ENCODE assay signal across 8 cellular contexts in genomic region chr1:111990026-111990877, GRCh38. TPM values are rescaled to one million over a fixed set of nuclear protein-coding genes. Genes with fewer than 3 reads are reported as not detected.
DNase-seq lines count a peak whose midpoint lies in the region; TF ChIP-seq lines count a peak whose summit lies in the region.

No MANE protein-coding gene starts in this region.

- H3K23ac ChIP-seq in mesenchymal stem cell (ENCODE audit: low read length in 2 of 2): peak overlapping the region in 1 of 2 experiments; percentile 60

- peak overlapping the region; percentile 46 to 73 for H3K9ac ChIP-seq in colonic mucosa (ENCODE audit: low read depth in 2 of 2, low read length in 2 of 2)
- H3K9ac ChIP-seq in mesenchymal stem cell (ENCODE audit: low read length): no peak overlapping the region

- H3K4me3 ChIP-seq in colonic mucosa (peak overlapping the region; percentile 52), mesenchymal stem cell (ENCODE audit: insufficient read depth in 1 of 2, low read depth in 1 of 2, low read length in 2 of 2) (peak overlapping the region; percentile 46 to 70), tibial nerve (peak overlapping the region; percentile 31 to 69 (median 53))

- H3K4ac ChIP-seq in mesenchymal stem cell (ENCODE audit: low read depth in 1 of 2, low read length in 2 of 2): no peak overlapping the region

- H3K27ac ChIP-seq in colonic mucosa (peak overlapping the region; percentile 47), mesenchymal stem cell (ENCODE audit: low read length, poor library complexity, severe bottlenecking) (no peak overlapping the region), tibial nerve (peak overlapping the region in 2 of 4 donors; percentile 42 to 61)

- no peak overlapping the region for H4K8ac ChIP-seq in mesenchymal stem cell (ENCODE audit: low read length)

- no peak for TF ChIP-seq EP300 in tibial nerve (IDR thresholded peaks at IDR 0.05)

- H2BK12ac ChIP-seq in mesenchymal stem cell (ENCODE audit: low read length in 2 of 2): no peak overlapping the region

- H2AK5ac ChIP-seq in mesenchymal stem cell (ENCODE audit: low read length, severe bottlenecking): no peak overlapping the region

- H3K4me1 ChIP-seq in colonic mucosa: no peaks in the 10 kb centered on the region
- H3K4me1 ChIP-seq in mesenchymal stem cell (ENCODE audit: control insufficient read depth, insufficient read depth, low read depth, low read length): peaks cover 22% of the 10 kb centered on the region
- H3K4me1 ChIP-seq in tibial nerve: peaks cover 0 to 33% (median 10%) of the 10 kb centered on the region in 4 donors

- DNase-seq in DMS79 (lab: John Stamatoyannopoulos, UW): peak; percentile 36
- DNase-seq in NCI-H2171 (lab: John Stamatoyannopoulos, UW): peak; percentile 21
- peak; percentile 37 for DNase-seq in colonic mucosa
- peak; percentile 10 for DNase-seq in mesenchymal stem cell
- no peak for DNase-seq in tibial nerve (ENCODE audit: low spot score in 2 of 2)
- DNase-seq in stimulated activated CD4-positive, alpha-beta T cell treated with anti-CD3 and anti-CD28 coated beads, Interleukin-12 subunit alpha, Interleukin-12 subunit beta, amount 100 ng/mL, for 4 hours: no peak
- DNase-seq in GOT3 (lab: John Stamatoyannopoulos, UW): no peak
- no peak for DNase-seq in SIG-M5 (lab: John Stamatoyannopoulos, UW)

- TF ChIP-seq CTCF in colonic mucosa (IDR thresholded peaks at IDR 0.05) (no peak), tibial nerve (IDR thresholded peaks at IDR 0.05) (no peak)

- H3K14ac ChIP-seq in mesenchymal stem cell (ENCODE audit: low read length in 2 of 2): peak overlapping the region in 1 of 2 experiments; percentile 56

- no peak for TF ChIP-seq POLR2A in tibial nerve (IDR thresholded peaks at IDR 0.05)

- no peak overlapping the region for H2BK5ac ChIP-seq in mesenchymal stem cell (ENCODE audit: low read depth, low read length, poor library complexity, severe bottlenecking)

- peak overlapping the region in 1 of 2 experiments; percentile 22 for H3K18ac ChIP-seq in mesenchymal stem cell (ENCODE audit: low read depth in 1 of 2, low read length in 2 of 2)

- H2BK15ac ChIP-seq in mesenchymal stem cell (ENCODE audit: low read depth, poor library complexity, severe bottlenecking): no peak overlapping the region

- intact Hi-C loops in colonic mucosa (cut with DNase I): no loop called here

- H3K27me3 ChIP-seq in colonic mucosa (peaks cover 25% of the 10 kb centered on the region), mesenchymal stem cell (ENCODE audit: control insufficient read depth in 1 of 2, insufficient read depth in 1 of 2, low read length in 2 of 2) (peaks cover 81 to 84% of the 10 kb centered on the region in 2 experiments), tibial nerve (peaks cover 0 to 8% of the 10 kb centered on the region in 2 donors)

- H3K4me2 ChIP-seq in mesenchymal stem cell (ENCODE audit: low read length, poor library complexity, severe bottlenecking): peak overlapping the region; percentile 95

- no peak overlapping the region for H4K91ac ChIP-seq in mesenchymal stem cell (ENCODE audit: low read length)

- H3K9me3 ChIP-seq in colonic mucosa (no peaks in the 10 kb centered on the region), mesenchymal stem cell (ENCODE audit: control insufficient read depth, low read length) (no peaks in the 10 kb centered on the region), tibial nerve (no peaks in the 10 kb centered on the region)

- no peak overlapping the region for H2AFZ ChIP-seq in mesenchymal stem cell (ENCODE audit: low read depth, low read length)

- no peak overlapping the region for H2BK120ac ChIP-seq in mesenchymal stem cell (ENCODE audit: low read depth, low read length)

- H3K36me3 ChIP-seq in colonic mucosa: no peaks in the 10 kb centered on the region
- no peaks in the 10 kb centered on the region for H3K36me3 ChIP-seq in mesenchymal stem cell (ENCODE audit: control insufficient read depth in 1 of 2, insufficient read depth in 2 of 2, low read depth in 1 of 2, low read length in 2 of 2)
- H3K36me3 ChIP-seq in tibial nerve: no peaks in the 10 kb centered on the region

- WGBS in mesenchymal stem cell: 5% methylated on average over 65 of the region's 72 CpGs
- 1% methylated on average over 52 to 65 of the region's 72 CpGs for WGBS in tibial nerve, 2 donors

- no peaks in the 10 kb centered on the region for H3K79me1 ChIP-seq in mesenchymal stem cell (replicated peaks; ENCODE audit: low read length, poor library complexity, severe bottlenecking)

RNA-seq across cellular contexts. Expression of gene KCND3, which starts 0.8 kb away (rescaled TPM):
- 1 to 10 TPM in 1 of 2 donors, under 1 TPM in 1; 0.94 to 3.5 TPM for total RNA-seq in colonic mucosa
- 0.18 TPM for polyA plus RNA-seq in mesenchymal stem cell (2013, experiment 1 of 2)
- polyA plus RNA-seq in mesenchymal stem cell (2013, experiment 2 of 2): 0.21 TPM
- total RNA-seq in tibial nerve: 1 to 10 TPM; 1.0 to 6.9 (median 3.9) TPM

Comparison
In these comparisons a context has a peak if more than half of its experiments do, and no peak if none do; other contexts are left out.
1. DNase-seq: peak in DMS79 (single experiment), NCI-H2171 (single experiment), colonic mucosa (single experiment) and mesenchymal stem cell (single experiment); none in tibial nerve (0 of 2), stimulated activated CD4-positive, alpha-beta T cell treated with anti-CD3 and anti-CD28 coated beads, Interleukin-12 subunit alpha, Interleukin-12 subunit beta, amount 100 ng/mL, for 4 hours (single experiment), GOT3 (single experiment) and SIG-M5 (single experiment).
2. Peak in every context shown above with its lines, with median percentiles within 50 percentile points of each other: H3K4me3 ChIP-seq.